23 cellular contexts compared by ENCODE assay signal in the genomic region with DNA sequence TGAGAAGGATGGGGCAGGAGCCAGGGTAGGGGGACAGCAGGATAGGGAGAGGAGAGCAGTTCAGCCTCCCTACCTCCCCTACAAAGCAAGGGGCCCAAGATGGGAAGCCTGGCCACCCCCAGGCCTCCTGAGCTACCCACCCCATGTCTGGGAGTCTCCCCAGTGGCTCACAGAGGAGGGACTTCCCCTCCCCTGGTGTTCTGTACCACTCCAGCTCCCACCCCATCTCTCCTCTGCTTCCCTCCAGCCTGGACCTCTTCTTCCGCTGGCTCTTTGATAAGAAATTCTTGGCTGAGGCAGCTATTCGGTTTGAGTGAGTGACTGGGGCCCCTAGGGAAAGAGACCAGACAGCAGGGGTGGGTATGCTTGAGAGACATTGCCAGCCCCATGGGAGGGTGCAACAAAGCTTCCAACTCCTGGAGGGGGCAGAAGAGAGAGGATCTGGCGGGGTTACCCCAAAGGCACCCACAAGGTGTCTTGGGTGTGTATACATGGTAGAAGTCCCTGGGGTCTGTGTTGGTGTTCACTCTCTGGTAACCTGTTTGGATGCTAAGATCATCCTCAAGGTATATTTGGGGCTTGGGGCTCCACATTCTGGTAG. TPM values are rescaled to one million over a fixed set of nuclear protein-coding genes. Genes with fewer than 3 reads are reported as not detected.
"Had no signal": no experiment of that assay in that cellular context is flagged by ENCODE, and none has a peak within 500 bp of the region (broad histone marks: within the 10 kb centered on the region; RNA-seq: fewer than 3 reads in every experiment).

No MANE protein-coding gene starts in this region.

- H3K4me3 ChIP-seq: breast epithelium, Peyer's patch had no signal

- H3K9me3 Mint-ChIP-seq: activated naive CD4-positive, alpha-beta T cell treated with anti-CD3 and anti-CD28 coated beads, Interleukin-2, amount 50 U/mL, for 24 hours had no signal

- H3K4me1 ChIP-seq: breast epithelium had no signal

- DNase-seq: activated CD4-positive, alpha-beta T cell treated with anti-CD3 and anti-CD28 coated beads for 48 hours; activated CD4-positive, alpha-beta T cell treated with anti-CD3 and anti-CD28 coated beads, Interleukin-2, amount 50 U/mL, for 4 hours; activated CD4-positive, CD25-positive, alpha-beta regulatory T cell treated with anti-CD3 and anti-CD28 coated beads, Interleukin-2, amount 50 U/mL, for 72 hours; activated CD8-positive, alpha-beta memory T cell treated with anti-CD3 and anti-CD28 coated beads, Interleukin-2, amount 50 U/mL, for 48 hours; activated CD8-positive, alpha-beta T cell treated with anti-CD3 and anti-CD28 coated beads, Interleukin-2, amount 10 ng/mL, durations not matched to agents 7 days and 5 days; activated naive CD4-positive, alpha-beta T cell; activated T-cell treated with anti-CD3 and anti-CD28 coated beads, Interleukin-2, amount 50 U/mL, for 1 hour; caudate nucleus; KG1; NCI-H1092; NCI-H1417 treated with DMSO at 0.1 percent for 48 hours; NCI-H1694 treated with DMSO at 0.1 percent for 48 hours; NCI-H2029 treated with DMSO at 0.1 percent for 48 hours; NCI-H345; NCI-H510A; NCI-H526 treated with DMSO at 0.1 percent for 48 hours; NCI-H82; NK-92 treated with Interleukin-12 subunit alpha and Interleukin-12 subunit beta, amount 100 ng/mL, for 24 hours; Peyer's patch; SHP77 treated with DMSO at 0.1 percent for 48 hours had no signal

- H3K27me3 Mint-ChIP-seq: activated naive CD4-positive, alpha-beta T cell treated with anti-CD3 and anti-CD28 coated beads, Interleukin-2, amount 50 U/mL, for 24 hours had no signal

- H3K27ac Mint-ChIP-seq: activated CD8-positive, alpha-beta T cell treated with anti-CD3 and anti-CD28 coated beads, Interleukin-2, amount 10 ng/mL, durations not matched to agents 7 days and 5 days; activated naive CD4-positive, alpha-beta T cell treated with anti-CD3 and anti-CD28 coated beads, Interleukin-2, amount 50 U/mL, for 24 hours had no signal

- H3K9me3 ChIP-seq: breast epithelium, Peyer's patch had no signal

- H3K4me3 Mint-ChIP-seq: activated CD8-positive, alpha-beta T cell treated with anti-CD3 and anti-CD28 coated beads, Interleukin-2, amount 10 ng/mL, durations not matched to agents 7 days and 5 days; activated naive CD4-positive, alpha-beta T cell treated with anti-CD3 and anti-CD28 coated beads, Interleukin-2, amount 50 U/mL, for 24 hours had no signal

- H3K27me3 ChIP-seq: breast epithelium, Peyer's patch had no signal

- H3K27ac ChIP-seq: breast epithelium, Peyer's patch had no signal

- ATAC-seq: activated CD8-positive, alpha-beta T cell treated with anti-CD3 and anti-CD28 coated beads, Interleukin-2, amount 10 ng/mL, durations not matched to agents 7 days and 5 days had no signal

RNA-seq across cellular contexts. Expression of a gene that starts 8.2 kb away (rescaled TPM):
- total RNA-seq: M059J had no signal
